1 cellular context compared by ENCODE assay signal in genomic region chr3:52671676-52672075, GRCh38.
TF ChIP-seq lines count a peak whose summit lies in the region.

No MANE protein-coding gene starts in this region.

TF ChIP-seq in K562, 482 proteins besides CTCF, POLR2A, EP300 and RAD21:
- TF ChIP-seq NBN (IDR thresholded peaks at IDR 0.05; ENCODE audit: low read depth) (no peak), PCBP2 (IDR thresholded peaks at IDR 0.05; ENCODE audit: low read depth, low read length, poor library complexity, severe bottlenecking) (no peak), NFE2 (IDR thresholded peaks at IDR 0.05; ENCODE audit: low read depth) (peak; percentile 34), KLF1 (tag; IDR thresholded peaks at IDR 0.05) (no peak)
